10 cellular contexts compared by ENCODE assay signal in the genomic region with DNA sequence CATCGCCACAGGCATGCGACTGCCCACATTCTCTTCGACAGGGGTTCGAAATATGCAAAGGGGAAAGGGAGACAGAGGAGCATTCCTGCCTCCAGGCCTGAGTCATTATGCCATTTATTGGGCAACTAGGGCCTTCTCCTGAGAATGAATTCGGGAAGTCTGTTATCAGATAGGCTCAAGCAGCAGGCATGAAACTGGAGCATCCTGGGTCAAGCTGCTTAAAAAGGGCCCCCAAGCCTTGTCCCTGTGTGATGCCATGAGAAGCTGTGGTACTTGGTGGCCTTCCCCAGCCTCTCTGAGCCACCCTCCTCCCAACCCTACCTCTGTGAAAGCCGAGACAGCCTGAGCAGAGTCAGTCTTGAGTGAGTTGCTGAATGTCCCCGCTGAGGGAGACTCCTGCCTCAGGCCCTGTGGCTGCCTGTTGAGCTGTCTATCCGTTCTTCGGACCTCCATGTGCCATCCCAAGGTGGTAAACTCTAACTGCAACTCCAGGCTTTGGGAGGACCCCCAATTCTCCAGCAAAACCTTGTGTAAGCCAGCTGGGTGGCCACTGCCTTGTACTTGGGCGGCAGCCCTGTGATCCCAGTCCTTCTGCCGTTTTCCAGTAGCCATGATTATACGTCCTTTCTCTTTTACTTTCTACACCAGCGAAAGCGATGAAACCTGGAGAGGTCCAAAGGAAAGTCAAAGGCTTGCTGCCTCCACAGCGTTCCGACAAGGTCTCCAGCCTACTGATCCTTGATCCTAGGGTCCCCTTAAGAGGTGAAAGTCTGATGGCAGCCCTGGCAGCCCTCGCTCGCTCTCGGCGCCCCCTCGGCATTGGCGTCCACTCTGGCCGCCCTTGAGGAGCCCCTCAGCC. TPM values are rescaled to one million over a fixed set of nuclear protein-coding genes. Genes with fewer than 3 reads are reported as not detected.
DNase-seq lines count a peak whose midpoint lies in the region; ATAC-seq and TF ChIP-seq lines count a peak whose summit lies in the region.
"Had no signal": no experiment of that assay in that cellular context is flagged by ENCODE, and none has a peak within 500 bp of the region (broad histone marks: within the 10 kb centered on the region; RNA-seq: fewer than 3 reads in every experiment).

No MANE protein-coding gene starts in this region.

- peak overlapping the region; percentile 25 for H3K4me2 ChIP-seq in smooth muscle cell
- H3K4me2 ChIP-seq: A549 had no signal

- H3F3A ChIP-seq in smooth muscle cell (ENCODE audit: low read depth): no peaks in the 10 kb centered on the region

- no peak overlapping the region for H3K4me3 Mint-ChIP-seq in activated B cell treated with CpG ODN at 0.5 μM for 24 hours

- peaks cover 46% of the 10 kb centered on the region for H3K4me1 Mint-ChIP-seq in activated B cell treated with CpG ODN at 0.5 μM for 24 hours

- intact Hi-C loops in activated B cell treated with CpG ODN at 0.5 μM for 24 hours (cut with micrococcal nuclease): no loop called here

- peak overlapping the region; percentile 89 for H3K27ac Mint-ChIP-seq in activated B cell treated with CpG ODN at 0.5 μM for 24 hours

- no peaks in the 10 kb centered on the region for H3K36me3 ChIP-seq in smooth muscle cell (ENCODE audit: low read depth)
- no peaks in the 10 kb centered on the region for H3K36me3 ChIP-seq in BE2C

- no peaks in the 10 kb centered on the region for H3K27me3 ChIP-seq in smooth muscle cell (ENCODE audit: low read depth)
- no peaks in the 10 kb centered on the region for H3K27me3 ChIP-seq in BE2C

- H3K4me1 ChIP-seq in smooth muscle cell (ENCODE audit: low read depth): peaks cover 4% of the 10 kb centered on the region
- no peaks in the 10 kb centered on the region for H3K4me1 ChIP-seq in BE2C

- no peak overlapping the region for H3K4me3 ChIP-seq in smooth muscle cell
- no peak overlapping the region for H3K4me3 ChIP-seq in BE2C (ENCODE audit: low read depth, low read length)
- H3K4me3 ChIP-seq: A549 had no signal

- H2AFZ ChIP-seq in smooth muscle cell (ENCODE audit: low read depth): no peak overlapping the region

- no peak for TF ChIP-seq POLR2A in GM18505 (IDR thresholded peaks at IDR 0.05; ENCODE audit: borderline replicate concordance, extremely low read depth, insufficient read depth, insufficient read length)

- CTCF ChIA-PET in activated B cell treated with CpG ODN at 0.5 μM for 24 hours (lab: Charles Lee): interaction anchor here (4.3 kb wide), 1 partner anchor 212 kb away, joined by 21 read pairs; no protein-coding TSS in a partner anchor

- H3K9me3 ChIP-seq in smooth muscle cell (replicated peaks; ENCODE audit: low read depth) (no peaks in the 10 kb centered on the region), BE2C (no peaks in the 10 kb centered on the region)
- H3K9me3 ChIP-seq: A549 had no signal

- peaks cover 33% of the 10 kb centered on the region for H4K20me1 ChIP-seq in smooth muscle cell (ENCODE audit: low read depth)

- POLR2A ChIA-PET in activated B cell treated with CpG ODN at 0.5 μM for 24 hours (lab: Charles Lee): no interaction called here

- H3K27me3 Mint-ChIP-seq in activated B cell treated with CpG ODN at 0.5 μM for 24 hours: no peaks in the 10 kb centered on the region

- no peaks in the 10 kb centered on the region for H3K79me2 ChIP-seq in smooth muscle cell (ENCODE audit: low read depth)

- WGBS in smooth muscle cell (ENCODE audit: low lambda C conversion rate): 76% methylated on average over 23 of the region's 23 CpGs

- no peak for ATAC-seq in activated CD4-positive, CD25-positive, alpha-beta regulatory T cell treated with anti-CD3 and anti-CD28 coated beads, Interleukin-2, amount 50 U/mL, for 24 hours
- ATAC-seq in activated B cell treated with CpG ODN at 0.5 μM for 24 hours (ENCODE audit: low read depth): no peak
- no peak for ATAC-seq in GM18505 (IDR thresholded peaks at IDR 0.05; ENCODE audit: unreplicated experiment)
- ATAC-seq: A549 had no signal

- no peak overlapping the region for H3K9ac ChIP-seq in smooth muscle cell (ENCODE audit: low read depth)

- peaks cover 2% of the 10 kb centered on the region for H3K36me3 Mint-ChIP-seq in activated B cell treated with CpG ODN at 0.5 μM for 24 hours (ENCODE audit: low read depth)

- DNase-seq in activated CD4-positive, CD25-positive, alpha-beta regulatory T cell treated with anti-CD3 and anti-CD28 coated beads, Interleukin-2, amount 50 U/mL, for 72 hours: peak; percentile 31
- DNase-seq in activated B cell treated with CpG ODN at 0.5 μM for 24 hours: no peak
- peak; percentile 37 for DNase-seq in fibroblast of peridontal ligament (ENCODE audit: extremely low read depth)
- no peak for DNase-seq in smooth muscle cell (lab: John Stamatoyannopoulos, UW; ENCODE audit: unreplicated experiment)
- no peak for DNase-seq in NCI-H2107 (lab: John Stamatoyannopoulos, UW)
- no peak for DNase-seq in BE2C
- DNase-seq: NCI-H345 had no signal

- TF ChIP-seq CTCF in activated B cell treated with CpG ODN at 0.5 μM for 24 hours (IDR thresholded peaks at IDR 0.05): no peak
- TF ChIP-seq CTCF in smooth muscle cell (IDR thresholded peaks at IDR 0.05; ENCODE audit: borderline replicate concordance, insufficient read depth, poor library complexity, severe bottlenecking): no peak
- no peak for TF ChIP-seq CTCF in BE2C (IDR thresholded peaks at IDR 0.05; ENCODE audit: low read depth, low read length)

- H3K27ac ChIP-seq in smooth muscle cell (ENCODE audit: low read depth): peak overlapping the region; percentile 55
- H3K27ac ChIP-seq: A549 had no signal

- H3K9me3 Mint-ChIP-seq in activated B cell treated with CpG ODN at 0.5 μM for 24 hours: no peaks in the 10 kb centered on the region

RNA-seq across cellular contexts. Expression of a gene that starts 37.7 kb away (rescaled TPM):
- total RNA-seq in activated B cell treated with CpG ODN at 0.5 μM for 24 hours: 30.0 and 41.0 TPM in 2 replicates
- 23.0 and 26.9 TPM in 2 replicates for total RNA-seq in smooth muscle cell
- polyA plus RNA-seq in smooth muscle cell: 216 and 226 TPM in 2 replicates
- 60.6 TPM for polyA plus RNA-seq in BE2C (2012; ENCODE audit: insufficient read depth, insufficient read length, low read depth)

Comparison
In these comparisons a context has a peak if more than half of its experiments do, and no peak if none do; other contexts are left out.
1. DNase-seq: peak in activated CD4-positive, CD25-positive, alpha-beta regulatory T cell treated with anti-CD3 and anti-CD28 coated beads, Interleukin-2, amount 50 U/mL, for 72 hours (single experiment) and fibroblast of peridontal ligament (single experiment); none in activated B cell treated with CpG ODN at 0.5 μM for 24 hours (single experiment), smooth muscle cell (single experiment), NCI-H2107 (single experiment) and BE2C (single experiment).